Comparison of ENCODE assay signal across 20 cellular contexts in the genomic region with DNA sequence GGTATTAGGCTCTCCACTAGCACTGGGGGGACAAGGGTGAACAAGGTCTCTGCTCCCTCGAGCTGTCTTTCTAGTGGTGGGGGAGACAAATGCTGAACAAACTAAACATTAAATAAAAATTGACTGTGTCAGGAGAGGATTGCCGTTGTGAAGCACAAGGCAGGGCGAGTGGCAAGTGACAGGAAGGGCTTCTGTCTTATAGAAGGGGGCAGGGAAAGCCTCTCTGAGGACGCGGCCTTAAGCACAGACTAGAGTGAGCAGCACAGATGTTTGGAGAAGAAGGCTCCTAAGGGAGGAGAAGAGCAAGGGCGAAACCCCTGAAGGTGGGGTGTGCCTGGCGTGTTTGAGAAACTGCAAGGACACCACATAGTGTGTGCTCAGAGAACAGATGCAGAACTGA. TPM values are rescaled to one million over a fixed set of nuclear protein-coding genes. Genes with fewer than 3 reads are reported as not detected.
DNase-seq lines count a peak whose midpoint lies in the region; ATAC-seq and TF ChIP-seq lines count a peak whose summit lies in the region.
"Had no signal": no experiment of that assay in that cellular context is flagged by ENCODE, and none has a peak within 500 bp of the region (broad histone marks: within the 10 kb centered on the region; RNA-seq: fewer than 3 reads in every experiment).

No MANE protein-coding gene starts in this region.

- no peak overlapping the region; the same call in 1 of the 2 replicates for H3K4ac ChIP-seq in H9 (ENCODE audit: low read depth, low read length)

- H3K4me2 ChIP-seq in BLaER1 (peak overlapping the region; percentile 46), H9 (ENCODE audit: insufficient read depth, insufficient read length, low read length) (no peak overlapping the region)

- no peak overlapping the region for H2AFZ ChIP-seq in H9 (ENCODE audit: low read length)

- H2BK5ac ChIP-seq in H9 (ENCODE audit: insufficient read length, low read length), result no peak overlapping the region

- H3K4me1 ChIP-seq in BLaER1 (peaks cover 76% of the 10 kb centered on the region), H9 (ENCODE audit: insufficient read depth, low read length) (0 out of 2 replicates have a peak, but pooled peaks cover 3% of the 10 kb centered on the region)
- H3K4me1 ChIP-seq: BE2C had no signal

- H3K27me3 ChIP-seq in BLaER1 (no peaks in the 10 kb centered on the region), H9 (ENCODE audit: insufficient read depth, low read length) (no peaks in the 10 kb centered on the region)
- H3K27me3 ChIP-seq: BE2C had no signal

- H3K27me3 Mint-ChIP-seq in H9 (ENCODE audit: low read depth), result peaks cover 26% of the 10 kb centered on the region
- H3K27me3 Mint-ChIP-seq in activated CD8-positive, alpha-beta memory T cell treated with anti-CD3 and anti-CD28 coated beads, Interleukin-2, amount 10 ng/mL, durations not matched to agents 7 days and 5 days, result peaks cover 18% of the 10 kb centered on the region
- H3K27me3 Mint-ChIP-seq in neural crest cell (ENCODE audit: low read depth), result no peaks in the 10 kb centered on the region
- peaks cover 72% of the 10 kb centered on the region for H3K27me3 Mint-ChIP-seq in Calu3 (ENCODE audit: unreplicated experiment)

- H3K56ac ChIP-seq in H9 (ENCODE audit: insufficient read length, low read depth, low read length), result no peak overlapping the region

- no peaks in the 10 kb centered on the region for H3K79me2 ChIP-seq in H9 (ENCODE audit: insufficient read depth, low read length)

- H2BK20ac ChIP-seq in H9 (ENCODE audit: low read depth, low read length, poor library complexity, severe bottlenecking), result no peak overlapping the region

- H3K14ac ChIP-seq in H9 (ENCODE audit: insufficient read depth, low read length), result no peak overlapping the region

- H4K8ac ChIP-seq in H9 (replicated peaks; ENCODE audit: insufficient read length, low read depth, low read length), result no peak overlapping the region

- ATAC-seq in activated CD8-positive, alpha-beta memory T cell treated with anti-CD3 and anti-CD28 coated beads, Interleukin-2, amount 10 ng/mL, durations not matched to agents 7 days and 5 days, result no peak
- ATAC-seq: PC-3, Right ventricle myocardium inferior had no signal

- H2AK5ac ChIP-seq in H9 (ENCODE audit: insufficient read length, low read length), result no peak overlapping the region

- WGBS in H9 (ENCODE audit: extremely low coverage, insufficient read length, low lambda C conversion rate), result no CpG with 5 or more reads among the region's 7 CpGs

- H3K9ac ChIP-seq in BLaER1 (0 out of 2 replicates have a peak overlapping the region, but pooled peaks have one; percentile 3), H9 (ENCODE audit: extremely low read depth, insufficient read length, low read length) (no peak overlapping the region)

- DNase-seq in H9 (peak; percentile 8), neural crest cell (ENCODE audit: low read depth, low spot score) (no peak), SKM-1 treated with dmso at 0.1 percent for 144 hours (lab: John Stamatoyannopoulos, UW; ENCODE audit: unreplicated experiment) (no peak), glomerular visceral epithelial cell (ENCODE audit: extremely low spot score) (no peak), NCI-H1930 (lab: John Stamatoyannopoulos, UW) (no peak), Calu3 (no peak)
- peak; percentile 15 for DNase-seq in activated CD8-positive, alpha-beta memory T cell treated with anti-CD3 and anti-CD28 coated beads, Interleukin-2, amount 10 ng/mL, durations not matched to agents 7 days and 5 days
- DNase-seq: BE2C; CD8-positive, alpha-beta memory T cell; EL; IMR-90; Kasumi-1; NCI-H187 treated with DMSO at 0.1 percent for 48 hours; NCI-H526; PC-3 had no signal

- H3K4me3 Mint-ChIP-seq in H9 (no peak overlapping the region), neural crest cell (peak overlapping the region; percentile 0), Calu3 (ENCODE audit: low read depth, unreplicated experiment) (no peak overlapping the region)
- H3K4me3 Mint-ChIP-seq in activated CD8-positive, alpha-beta memory T cell treated with anti-CD3 and anti-CD28 coated beads, Interleukin-2, amount 10 ng/mL, durations not matched to agents 7 days and 5 days, result no peak overlapping the region
- H3K4me3 Mint-ChIP-seq: CD8-positive, alpha-beta memory T cell had no signal

- H3K36me3 Mint-ChIP-seq in H9 (ENCODE audit: insufficient read depth in 1 of 3, low read depth in 3 of 3) (no peaks in the 10 kb centered on the region; a peak in 1 of 7 replicates), neural crest cell (ENCODE audit: low read depth) (no peaks in the 10 kb centered on the region), Calu3 (ENCODE audit: insufficient read depth, unreplicated experiment) (no peaks in the 10 kb centered on the region)
- no peaks in the 10 kb centered on the region for H3K36me3 Mint-ChIP-seq in activated CD8-positive, alpha-beta memory T cell treated with anti-CD3 and anti-CD28 coated beads, Interleukin-2, amount 10 ng/mL, durations not matched to agents 7 days and 5 days
- H3K36me3 Mint-ChIP-seq: CD8-positive, alpha-beta memory T cell had no signal

- H3K4me1 Mint-ChIP-seq in H9 (peaks cover 24 to 36% of the 10 kb centered on the region in 2 experiments), neural crest cell (peaks cover 56% of the 10 kb centered on the region), Calu3 (ENCODE audit: low read depth, unreplicated experiment) (no peaks in the 10 kb centered on the region)
- peaks cover 26% of the 10 kb centered on the region for H3K4me1 Mint-ChIP-seq in activated CD8-positive, alpha-beta memory T cell treated with anti-CD3 and anti-CD28 coated beads, Interleukin-2, amount 10 ng/mL, durations not matched to agents 7 days and 5 days

- no peak overlapping the region for H2BK12ac ChIP-seq in H9 (ENCODE audit: insufficient read length, low read depth, low read length)

- no peak overlapping the region for H3K18ac ChIP-seq in H9 (ENCODE audit: insufficient read length, low read depth, low read length)

- H3T11ph ChIP-seq in H9 (ENCODE audit: low read length), result no peak overlapping the region

- BruUV-seq in Calu3 (replicated peaks; lab: Mats Ljungman, UMichigan), result no TSS peak

- no peak overlapping the region for H3K23ac ChIP-seq in H9 (ENCODE audit: insufficient read length, low read depth, low read length)

- H2BK15ac ChIP-seq in H9 (ENCODE audit: low read depth, low read length), result no peak overlapping the region

- CTCF ChIA-PET in activated CD8-positive, alpha-beta memory T cell treated with anti-CD3 and anti-CD28 coated beads, Interleukin-2, amount 10 ng/mL, durations not matched to agents 7 days and 5 days (lab: Charles Lee), result no interaction called here
- CTCF ChIA-PET in Calu3 (lab: Charles Lee), result no interaction called here

- H3K79me1 ChIP-seq in H9 (ENCODE audit: insufficient read depth, low read depth, low read length, poor library complexity, severe bottlenecking), result no peaks in the 10 kb centered on the region

- H4K20me1 ChIP-seq in BLaER1 (no peaks in the 10 kb centered on the region), H9 (ENCODE audit: control insufficient read depth, insufficient read depth, insufficient read length) (no peaks in the 10 kb centered on the region)

- H3K27ac Mint-ChIP-seq in H9 (no peak overlapping the region; a peak in 1 of 7 replicates), neural crest cell (ENCODE audit: unreplicated experiment) (no peak overlapping the region), Calu3 (ENCODE audit: unreplicated experiment) (no peak overlapping the region)
- no peak overlapping the region for H3K27ac Mint-ChIP-seq in activated CD8-positive, alpha-beta memory T cell treated with anti-CD3 and anti-CD28 coated beads, Interleukin-2, amount 10 ng/mL, durations not matched to agents 7 days and 5 days

- no peak overlapping the region for H4K91ac ChIP-seq in H9 (ENCODE audit: insufficient read length, low read depth, low read length)

- no peaks in the 10 kb centered on the region for H3K36me3 ChIP-seq in BLaER1
- H3K36me3 ChIP-seq: BE2C, HAP-1 had no signal

- H3K9me3 Mint-ChIP-seq in H9 (no peaks in the 10 kb centered on the region), neural crest cell (no peaks in the 10 kb centered on the region), Calu3 (ENCODE audit: low read depth, unreplicated experiment) (no peaks in the 10 kb centered on the region)
- no peaks in the 10 kb centered on the region for H3K9me3 Mint-ChIP-seq in activated CD8-positive, alpha-beta memory T cell treated with anti-CD3 and anti-CD28 coated beads, Interleukin-2, amount 10 ng/mL, durations not matched to agents 7 days and 5 days (ENCODE audit: low read depth)
- H3K9me3 Mint-ChIP-seq: CD8-positive, alpha-beta memory T cell had no signal

- H3K23me2 ChIP-seq in H9 (ENCODE audit: insufficient read length, low read depth, low read length, poor library complexity, severe bottlenecking), result no peaks in the 10 kb centered on the region

- intact Hi-C loops in Calu3 (cut with micrococcal nuclease; ENCODE audit: unreplicated experiment), result no loop called here

- no peak overlapping the region for H3K4me3 ChIP-seq in BLaER1
- H3K4me3 ChIP-seq: HAP-1, SK-N-MC had no signal

- TF ChIP-seq CTCF in H9 (conservative IDR thresholded peaks at IDR 0.05), result no peak
- TF ChIP-seq CTCF in neural crest cell (conservative IDR thresholded peaks at IDR 0.05), result no peak
- TF ChIP-seq CTCF in Calu3 (IDR thresholded peaks at IDR 0.05; ENCODE audit: unreplicated experiment), result no peak

- H3K9me3 ChIP-seq in BLaER1 (no peaks in the 10 kb centered on the region), H9 (ENCODE audit: control insufficient read depth, low read depth, low read length) (no peaks in the 10 kb centered on the region)
- H3K9me3 ChIP-seq: BE2C, HAP-1 had no signal

- H4K5ac ChIP-seq in H9 (ENCODE audit: insufficient read length, low read depth, low read length), result no peak overlapping the region

- no peak overlapping the region for H2BK120ac ChIP-seq in H9 (ENCODE audit: low read depth, low read length, poor library complexity, severe bottlenecking)

- peak overlapping the region; percentile 24; the same call in 1 of the 2 replicates for H3K27ac ChIP-seq in BLaER1
- no peak overlapping the region for H3K27ac ChIP-seq in H9 (ENCODE audit: insufficient read length, low read depth, low read length)
- H3K27ac ChIP-seq: SK-N-MC had no signal

RNA-seq across cellular contexts. Expression of a gene that starts 50.9 kb away (rescaled TPM):
- 0.22 and 0.33 TPM in 2 replicates for total RNA-seq in H9 (2021)
- total RNA-seq in activated CD8-positive, alpha-beta memory T cell treated with anti-CD3 and anti-CD28 coated beads, Interleukin-2, amount 10 ng/mL, durations not matched to agents 7 days and 5 days, result not detected
- 0.23 and 0.42 TPM in 2 replicates for total RNA-seq in neural crest cell
- not detected in 2 replicates for total RNA-seq in Calu3 (2022)
- total RNA-seq: CD8-positive, alpha-beta memory T cell; HT-29; PC-3 had no signal

Comparison
In these comparisons a context has a peak if more than half of its experiments do, and no peak if none do; other contexts are left out.
1. DNase-seq: peak in H9 (single experiment) and activated CD8-positive, alpha-beta memory T cell treated with anti-CD3 and anti-CD28 coated beads, Interleukin-2, amount 10 ng/mL, durations not matched to agents 7 days and 5 days (single experiment); none in neural crest cell (single experiment), SKM-1 treated with dmso at 0.1 percent for 144 hours (single experiment), glomerular visceral epithelial cell (single experiment), NCI-H1930 (0 of 2) and Calu3 (single experiment).